Comparison of ENCODE assay signal across 8 cellular contexts in the genomic region with DNA sequence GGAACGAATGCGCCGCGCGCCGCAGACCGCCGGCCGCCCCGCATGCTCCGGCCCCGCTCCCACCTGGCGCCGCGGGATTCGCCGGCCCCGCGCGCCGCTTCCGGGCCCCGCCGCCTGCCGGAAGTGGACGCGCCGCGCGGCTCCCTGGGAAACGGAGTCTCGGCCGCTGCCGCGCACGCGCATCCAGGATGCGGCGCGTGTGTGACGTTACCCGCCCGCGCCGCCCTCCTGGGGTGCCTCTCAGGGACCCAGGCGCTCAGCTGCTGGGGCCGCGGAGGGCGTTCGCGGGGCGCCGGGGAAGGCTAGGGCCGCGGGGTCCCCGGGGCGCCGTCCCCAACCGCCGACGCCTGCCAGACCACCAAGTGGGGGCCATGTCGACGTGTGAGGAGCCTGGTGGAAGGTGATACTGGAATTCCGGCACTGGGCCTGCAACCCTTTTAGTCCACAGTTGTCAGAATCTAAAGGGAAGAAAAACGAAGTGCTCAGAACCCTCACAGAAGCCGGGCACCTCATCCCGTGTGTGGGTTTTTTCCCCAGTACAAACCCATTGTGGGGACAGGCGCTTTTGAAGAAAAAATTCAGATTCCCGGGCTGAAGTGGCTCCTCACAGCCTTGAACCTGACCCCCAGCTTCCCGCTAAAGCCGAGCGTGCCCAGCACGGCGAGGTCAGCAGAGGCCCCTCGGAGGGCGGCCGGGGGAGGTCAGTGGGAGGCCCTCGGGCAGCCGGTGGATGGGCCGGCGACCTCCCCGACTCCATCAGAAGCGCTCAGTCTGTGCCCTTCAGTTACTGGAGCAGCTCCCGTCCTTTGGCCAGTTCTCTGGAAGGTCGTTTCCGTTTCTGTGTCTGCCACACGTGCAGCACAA.
DNase-seq lines count a peak whose midpoint lies in the region; ATAC-seq, FAIRE-seq and TF ChIP-seq lines count a peak whose summit lies in the region.

A gene with protein sequence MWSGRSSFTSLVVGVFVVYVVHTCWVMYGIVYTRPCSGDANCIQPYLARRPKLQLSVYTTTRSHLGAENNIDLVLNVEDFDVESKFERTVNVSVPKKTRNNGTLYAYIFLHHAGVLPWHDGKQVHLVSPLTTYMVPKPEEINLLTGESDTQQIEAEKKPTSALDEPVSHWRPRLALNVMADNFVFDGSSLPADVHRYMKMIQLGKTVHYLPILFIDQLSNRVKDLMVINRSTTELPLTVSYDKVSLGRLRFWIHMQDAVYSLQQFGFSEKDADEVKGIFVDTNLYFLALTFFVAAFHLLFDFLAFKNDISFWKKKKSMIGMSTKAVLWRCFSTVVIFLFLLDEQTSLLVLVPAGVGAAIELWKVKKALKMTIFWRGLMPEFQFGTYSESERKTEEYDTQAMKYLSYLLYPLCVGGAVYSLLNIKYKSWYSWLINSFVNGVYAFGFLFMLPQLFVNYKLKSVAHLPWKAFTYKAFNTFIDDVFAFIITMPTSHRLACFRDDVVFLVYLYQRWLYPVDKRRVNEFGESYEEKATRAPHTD (minus strand): TSS at position 125 of the 864 bp plus-strand sequence. CDS start 258 bp downstream, outside the sequence.

- H3K9me3 ChIP-seq in mucosa of rectum (ENCODE audit: control insufficient read depth in 2 of 2, low read length in 2 of 2): no peaks in the 10 kb centered on the region

- H3K4me1 ChIP-seq in mucosa of rectum (ENCODE audit: control insufficient read depth in 2 of 2, insufficient read depth in 2 of 2, low read length in 2 of 2): peaks cover 12 to 18% of the 10 kb centered on the region in 2 donors

- ATAC-seq in GM21515 (IDR thresholded peaks at IDR 0.05; ENCODE audit: unreplicated experiment): peak; percentile 63

- H3K36me3 ChIP-seq in mucosa of rectum (ENCODE audit: control insufficient read depth in 2 of 2, insufficient read depth in 2 of 2, low read length in 2 of 2): peaks cover 17 to 27% of the 10 kb centered on the region in 2 donors

- FAIRE-seq in D721Med (lab: Jason Lieb, UNC): no peak

- peak; percentile 85 for TF ChIP-seq POLR2A in erythroblast (IDR thresholded peaks at IDR 0.05; ENCODE audit: low read length)

- DNase-seq in D721Med (ENCODE audit: insufficient read length, low spot score) (peak; percentile 98), HuH-7 (ENCODE audit: low spot score) (peak; percentile 98), OCI-M2 (lab: John Stamatoyannopoulos, UW; ENCODE audit: unreplicated experiment) (peak; percentile 0), erythroblast (lab: John Stamatoyannopoulos, UW) (peak; percentile 91 to 95)
- DNase-seq in activated T-cell treated with anti-CD3 and anti-CD28 coated beads, Interleukin-2, amount 50 U/mL, for 1 hour: peak; percentile 89
- DNase-seq in stimulated activated CD8-positive, alpha-beta memory T cell treated with anti-CD3 and anti-CD28 coated beads, Interleukin-4, amount 100 ng/mL, for 4 hours (ENCODE audit: low read depth in 2 of 2, low spot score in 1 of 2): peak; percentile 66 to 79

- peak within 1 kb of the TSS; percentile 75 to 78 for H3K27ac ChIP-seq in mucosa of rectum (ENCODE audit: low read depth in 2 of 2, low read length in 2 of 2)

- no peaks in the 10 kb centered on the region for H3K27me3 ChIP-seq in mucosa of rectum (ENCODE audit: control insufficient read depth in 2 of 2, insufficient read depth in 2 of 2, low read length in 2 of 2)

- TF ChIP-seq CTCF in D721Med (IDR thresholded peaks at IDR 0.05; ENCODE audit: insufficient read depth, missing control alignments): no peak

- peak within 1 kb of the TSS; percentile 78 to 95 for H3K9ac ChIP-seq in mucosa of rectum (ENCODE audit: low read depth in 1 of 2, low read length in 2 of 2)

- H3K4me3 ChIP-seq in mucosa of rectum (ENCODE audit: low read length in 2 of 2): peak within 1 kb of the TSS; percentile 82 to 87

Comparison
In these comparisons a context has a peak if more than half of its experiments do, and no peak if none do; other contexts are left out.
1. Peak in every context shown above with its lines: DNase-seq, ATAC-seq, H3K4me3 ChIP-seq and H3K27ac ChIP-seq.
2. DNase-seq: peak in every context shown above with its lines; median percentile 98 in D721Med; 98 in HuH-7; 93 in erythroblast; 89 in activated T-cell treated with anti-CD3 and anti-CD28 coated beads, Interleukin-2, amount 50 U/mL, for 1 hour; 72 in stimulated activated CD8-positive, alpha-beta memory T cell treated with anti-CD3 and anti-CD28 coated beads, Interleukin-4, amount 100 ng/mL, for 4 hours; 0 in OCI-M2.